1 cellular context compared by ENCODE assay signal in genomic region chr1:112937070-112937469, GRCh38.
TF ChIP-seq lines count a peak whose summit lies in the region.

No MANE protein-coding gene starts in this region.

TF ChIP-seq in SK-N-SH, 30 proteins besides CTCF, POLR2A, EP300 and RAD21 (continued from another document):
- no peak for TF ChIP-seq GABPA (IDR thresholded peaks at IDR 0.05; ENCODE audit: low read depth)
